8 cellular contexts compared by ENCODE assay signal in genomic region chr16:66751992-66752322, GRCh38. TPM values are rescaled to one million over a fixed set of nuclear protein-coding genes. Genes with fewer than 3 reads are reported as not detected.
DNase-seq lines count a peak whose midpoint lies in the region; ATAC-seq and TF ChIP-seq lines count a peak whose summit lies in the region.

No MANE protein-coding gene starts in this region.

- H3K27me3 Mint-ChIP-seq in CD4-positive, CD25-positive, alpha-beta regulatory T cell: peaks cover 32% of the 10 kb centered on the region

- H3K36me3 ChIP-seq in CD4-positive, CD25-positive, alpha-beta regulatory T cell (ENCODE audit: control insufficient read depth, insufficient read depth, low read length): peaks cover 20% of the 10 kb centered on the region
- H3K36me3 ChIP-seq in MM.1S (replicated peaks; ENCODE audit: insufficient read depth, low read length) (no peaks in the 10 kb centered on the region; the same call in 1 of the 2 replicates), duodenal mucosa (ENCODE audit: control insufficient read depth in 1 of 2, insufficient read depth in 2 of 2, low read length in 2 of 2) (peaks cover 9 to 14% of the 10 kb centered on the region in 2 donors), neutrophil (peaks cover 18% of the 10 kb centered on the region)

- H3K9me2 ChIP-seq in MM.1S (replicated peaks; ENCODE audit: insufficient read depth, low read length): no peaks in the 10 kb centered on the region

- no peak overlapping the region; the same call in 1 of the 2 replicates for H3K9ac ChIP-seq in MM.1S (ENCODE audit: low read length)
- peak overlapping the region; percentile 53 to 66 for H3K9ac ChIP-seq in duodenal mucosa (ENCODE audit: low read depth in 1 of 2, low read length in 2 of 2)

- ATAC-seq in CD4-positive, CD25-positive, alpha-beta regulatory T cell (ENCODE audit: low read depth in 2 of 2): no peak

- H3F3A ChIP-seq in MM.1S (ENCODE audit: insufficient read depth, low read length): peaks cover 8% of the 10 kb centered on the region; the same call in 1 of the 2 replicates

- peaks cover 39% of the 10 kb centered on the region for H3K79me2 ChIP-seq in MM.1S (ENCODE audit: low read length)

- peaks cover 9 to 42% (median 27%) of the 10 kb centered on the region in 4 donors for H3K4me1 Mint-ChIP-seq in CD4-positive, CD25-positive, alpha-beta regulatory T cell

- peak overlapping the region; percentile 77 to 86 (median 82) for H3K4me3 Mint-ChIP-seq in CD4-positive, CD25-positive, alpha-beta regulatory T cell

- peaks cover 28% of the 10 kb centered on the region for H3K4me1 ChIP-seq in CD4-positive, CD25-positive, alpha-beta regulatory T cell (ENCODE audit: control insufficient read depth, insufficient read depth, low read length, poor library complexity, severe bottlenecking)
- H3K4me1 ChIP-seq in MM.1S (ENCODE audit: low read length) (peaks cover 37% of the 10 kb centered on the region), duodenal mucosa (ENCODE audit: control insufficient read depth in 1 of 2, insufficient read depth in 2 of 2, low read length in 2 of 2) (peaks cover 26 to 28% of the 10 kb centered on the region in 2 donors), neutrophil (ENCODE audit: control insufficient read depth in 1 of 2, insufficient read depth in 1 of 2, low read depth in 1 of 2, low read length in 1 of 2) (peaks cover 30 to 32% of the 10 kb centered on the region in 2 experiments)

- H3K36me3 Mint-ChIP-seq in CD4-positive, CD25-positive, alpha-beta regulatory T cell: peaks cover 12% of the 10 kb centered on the region

- H3K27ac Mint-ChIP-seq in CD4-positive, CD25-positive, alpha-beta regulatory T cell: peak overlapping the region; percentile 61 to 90 (median 76)

- TF ChIP-seq CTCF in MM.1S (IDR thresholded peaks at IDR 0.05; ENCODE audit: low read length) (no peak), neutrophil (IDR thresholded peaks at IDR 0.05) (no peak)

- H2AFZ ChIP-seq in MM.1S (ENCODE audit: low read length): peak overlapping the region; percentile 76

- peak overlapping the region; percentile 66 for H3K27ac ChIP-seq in CD4-positive, CD25-positive, alpha-beta regulatory T cell (ENCODE audit: insufficient read depth, low read length, poor library complexity, severe bottlenecking)
- no peak overlapping the region for H3K27ac ChIP-seq in MM.1S (ENCODE audit: low read length)
- H3K27ac ChIP-seq in duodenal mucosa (ENCODE audit: low read depth, low read length): peak overlapping the region; percentile 90
- H3K27ac ChIP-seq in neutrophil: peak overlapping the region; percentile 92

- H3K27me3 ChIP-seq in CD4-positive, CD25-positive, alpha-beta regulatory T cell (ENCODE audit: control insufficient read depth, insufficient read depth, low read length): peaks cover 20% of the 10 kb centered on the region
- H3K27me3 ChIP-seq in MM.1S (replicated peaks; ENCODE audit: insufficient read depth, low read length): 0 out of 2 replicates have a peak, but pooled peaks cover 6% of the 10 kb centered on the region
- no peaks in the 10 kb centered on the region for H3K27me3 ChIP-seq in duodenal mucosa (ENCODE audit: control insufficient read depth in 1 of 2, insufficient read depth in 2 of 2, low read length in 2 of 2)
- peaks cover 40% of the 10 kb centered on the region for H3K27me3 ChIP-seq in neutrophil

- no peaks in the 10 kb centered on the region for H4K20me1 ChIP-seq in MM.1S (ENCODE audit: insufficient read depth, low read length)

- no peaks in the 10 kb centered on the region for H3K9me3 Mint-ChIP-seq in CD4-positive, CD25-positive, alpha-beta regulatory T cell

- DNase-seq in CD4-positive, CD25-positive, alpha-beta regulatory T cell: no peak
- no peak for DNase-seq in MM.1S
- DNase-seq in NOMO-1 (lab: John Stamatoyannopoulos, UW; ENCODE audit: unreplicated experiment in 2 of 2): no peak
- no peak for DNase-seq in HuH-7.5 (ENCODE audit: low spot score)
- no peak for DNase-seq in superior temporal gyrus (ENCODE audit: extremely low spot score)
- DNase-seq in NCI-H1694 (lab: John Stamatoyannopoulos, UW): no peak

- peak overlapping the region; percentile 81 for H3K4me2 ChIP-seq in MM.1S (ENCODE audit: low read depth, low read length)

- no peaks in the 10 kb centered on the region for H3K9me3 ChIP-seq in CD4-positive, CD25-positive, alpha-beta regulatory T cell (ENCODE audit: control insufficient read depth in 2 of 2, low read length in 2 of 2)
- H3K9me3 ChIP-seq in MM.1S (replicated peaks; ENCODE audit: insufficient read depth, low read length) (no peaks in the 10 kb centered on the region), duodenal mucosa (ENCODE audit: control insufficient read depth in 1 of 2, low read length in 2 of 2) (no peaks in the 10 kb centered on the region), neutrophil (no peaks in the 10 kb centered on the region)

- H3K4me3 ChIP-seq in CD4-positive, CD25-positive, alpha-beta regulatory T cell (ENCODE audit: low read depth, low read length): peak overlapping the region; percentile 77
- peak overlapping the region; percentile 39; the same call in 1 of the 2 replicates for H3K4me3 ChIP-seq in MM.1S (ENCODE audit: low read length)
- H3K4me3 ChIP-seq in duodenal mucosa (ENCODE audit: low read depth in 1 of 2, low read length in 2 of 2): peak overlapping the region; percentile 90 to 93
- peak overlapping the region; percentile 34 to 89 for H3K4me3 ChIP-seq in neutrophil (ENCODE audit: low read depth in 1 of 2, low read length in 1 of 2)

RNA-seq across cellular contexts. Expression of gene DYNC1LI2, which starts 0.5 kb away (rescaled TPM):
- total RNA-seq in CD4-positive, CD25-positive, alpha-beta regulatory T cell: 91.9 TPM
- polyA plus RNA-seq in CD4-positive, CD25-positive, alpha-beta regulatory T cell: 10 to 100 TPM; 22.4 to 30.6 (median 24.4) TPM

RNA-seq across cellular contexts. Expression of gene TERB1, which starts 49.4 kb away (rescaled TPM):
- total RNA-seq in CD4-positive, CD25-positive, alpha-beta regulatory T cell: 0.20 TPM
- polyA plus RNA-seq in CD4-positive, CD25-positive, alpha-beta regulatory T cell: not detected

RNA-seq across cellular contexts. Expression of gene CMTM4, which starts 55.4 kb away (rescaled TPM):
- 0.64 TPM for total RNA-seq in CD4-positive, CD25-positive, alpha-beta regulatory T cell
- polyA plus RNA-seq in CD4-positive, CD25-positive, alpha-beta regulatory T cell: under 1 TPM; 0.10 to 0.20 (median 0.15) TPM

Comparison
In these comparisons a context has a peak if more than half of its experiments do, and no peak if none do; other contexts are left out.
1. H3K4me3 ChIP-seq: peak in every context shown above with its lines; median percentile 92 in duodenal mucosa; 77 in CD4-positive, CD25-positive, alpha-beta regulatory T cell; 62 in neutrophil; 39 in MM.1S.